Comparison of ENCODE assay signal across 1 cellular context in genomic region chr19:51431124-51431523, GRCh38.
TF ChIP-seq lines count a peak whose summit lies in the region.

No MANE protein-coding gene starts in this region.

TF ChIP-seq in K562, 482 proteins besides CTCF, POLR2A, EP300 and RAD21:
- TF ChIP-seq CEBPB (tag; IDR thresholded peaks at IDR 0.05) (peak; percentile 85), CEBPG (CRISPR knock-in tag; IDR thresholded peaks at IDR 0.05) (no peak), CEBPG (tag; conservative IDR thresholded peaks at IDR 0.05 in 1 of 2, IDR thresholded peaks at IDR 0.05 in 1 of 2) (peak; percentile 23 to 53; a peak in 3 of 4 replicates)
- TF ChIP-seq, protein P1, sequence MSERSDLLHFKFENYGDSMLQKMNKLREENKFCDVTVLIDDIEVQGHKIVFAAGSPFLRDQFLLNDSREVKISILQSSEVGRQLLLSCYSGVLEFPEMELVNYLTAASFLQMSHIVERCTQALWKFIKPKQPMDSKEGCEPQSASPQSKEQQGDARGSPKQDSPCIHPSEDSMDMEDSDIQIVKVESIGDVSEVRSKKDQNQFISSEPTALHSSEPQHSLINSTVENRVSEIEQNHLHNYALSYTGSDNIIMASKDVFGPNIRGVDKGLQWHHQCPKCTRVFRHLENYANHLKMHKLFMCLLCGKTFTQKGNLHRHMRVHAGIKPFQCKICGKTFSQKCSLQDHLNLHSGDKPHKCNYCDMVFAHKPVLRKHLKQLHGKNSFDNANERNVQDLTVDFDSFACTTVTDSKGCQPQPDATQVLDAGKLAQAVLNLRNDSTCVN (CRISPR knock-in tag; IDR thresholded peaks at IDR 0.05) = no peak
